8 cellular contexts compared by ENCODE assay signal in the genomic region with DNA sequence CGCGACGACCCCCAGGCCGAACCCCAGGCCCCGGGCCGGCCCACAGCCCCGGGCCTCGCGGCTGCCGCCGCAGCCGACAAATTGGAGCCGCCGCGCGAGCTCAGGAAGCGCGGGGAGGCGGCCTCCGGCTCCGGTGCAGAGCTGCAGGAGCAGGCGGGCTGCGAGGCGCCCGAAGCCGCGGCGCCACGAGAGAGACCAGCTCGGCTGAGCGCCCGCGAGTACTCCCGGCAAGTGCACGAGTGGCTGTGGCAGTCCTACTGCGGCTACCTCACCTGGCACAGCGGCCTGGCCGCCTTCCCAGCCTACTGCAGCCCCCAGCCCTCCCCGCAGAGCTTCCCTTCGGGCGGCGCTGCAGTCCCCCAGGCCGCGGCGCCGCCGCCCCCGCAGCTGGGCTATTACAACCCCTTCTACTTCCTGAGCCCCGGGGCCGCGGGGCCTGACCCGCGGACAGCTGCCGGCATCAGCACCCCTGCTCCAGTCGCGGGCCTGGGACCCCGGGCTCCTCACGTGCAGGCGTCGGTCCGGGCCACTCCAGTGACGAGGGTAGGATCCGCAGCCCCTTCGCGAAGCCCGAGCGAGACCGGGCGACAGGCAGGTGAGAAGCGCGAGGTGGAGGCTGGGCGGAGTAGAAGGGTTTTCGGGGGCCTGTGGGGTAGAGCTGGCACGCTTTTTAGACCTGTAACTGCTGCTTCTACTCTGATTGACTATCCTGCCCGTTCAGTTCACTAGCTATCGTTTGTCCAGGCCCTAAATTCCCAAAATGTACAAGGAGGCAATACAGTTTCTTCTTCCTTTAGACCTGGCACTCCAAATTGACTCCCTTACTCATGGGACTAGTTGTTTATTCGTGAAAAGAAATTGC. TPM values are rescaled to one million over a fixed set of nuclear protein-coding genes. Genes with fewer than 3 reads are reported as not detected.
DNase-seq lines count a peak whose midpoint lies in the region; ATAC-seq, FAIRE-seq and TF ChIP-seq lines count a peak whose summit lies in the region.

No MANE protein-coding gene starts in this region.

- peaks cover 2 to 9% (median 3%) of the 10 kb centered on the region in 3 experiments; a peak in 5 of 7 replicates for H3K36me3 Mint-ChIP-seq in H9 (ENCODE audit: insufficient read depth in 1 of 3, low read depth in 3 of 3)
- no peaks in the 10 kb centered on the region for H3K36me3 Mint-ChIP-seq in activated CD4-positive, alpha-beta T cell treated with anti-CD3 and anti-CD28 coated beads for 36 hours (ENCODE audit: low read depth)

- H3K9ac ChIP-seq in H9 (ENCODE audit: extremely low read depth, insufficient read length, low read length) (peak overlapping the region; percentile 46), HepG2 (ENCODE audit: insufficient read depth, low read depth, low read length) (peak overlapping the region; percentile 89)

- H3K23ac ChIP-seq in H9 (ENCODE audit: insufficient read length, low read depth, low read length), result no peak overlapping the region

- H3K36me3 ChIP-seq in HepG2 (replicated peaks in 1 of 2; ENCODE audit: control insufficient read depth in 1 of 2, insufficient read depth in 2 of 2, low read length in 2 of 2), result peaks cover 2 to 17% of the 10 kb centered on the region in 2 experiments; a peak in 4 of 5 replicates

- no peak overlapping the region for H2AK5ac ChIP-seq in H9 (ENCODE audit: insufficient read length, low read length)

- CTCF ChIA-PET in activated CD4-positive, alpha-beta T cell treated with anti-CD3 and anti-CD28 coated beads for 36 hours (lab: Charles Lee), result interaction anchor here (0.6 kb wide), 1 partner anchor 1281 kb away, joined by 3 read pairs; no protein-coding TSS in a partner anchor
- CTCF ChIA-PET in HepG2 (lab: Yijun Ruan, JAX; ENCODE audit: low intra/inter-chr PET ratio, low total read pairs), result interaction anchor here (1.3 kb wide), 1 partner anchor 16 kb away, joined by 4 read pairs; no protein-coding TSS in a partner anchor

- H4K5ac ChIP-seq in H9 (ENCODE audit: insufficient read length, low read depth, low read length), result no peak overlapping the region

- in situ Hi-C loops in HepG2 (cut with HindIII; ENCODE audit: extremely low pct_ligation_motif_present, low pct_unique_long_range_greater_than_20kb), result no loop called here

- no peaks in the 10 kb centered on the region for H3K27me3 ChIP-seq in H9 (ENCODE audit: insufficient read depth, low read length)
- no peaks in the 10 kb centered on the region; a peak in 1 of 5 replicates for H3K27me3 ChIP-seq in HepG2 (ENCODE audit: control insufficient read depth in 1 of 2, insufficient read depth in 2 of 2, low read length in 2 of 2)

- H4K91ac ChIP-seq in H9 (ENCODE audit: insufficient read length, low read depth, low read length), result no peak overlapping the region

- peaks cover 6% of the 10 kb centered on the region for H3K23me2 ChIP-seq in H9 (ENCODE audit: insufficient read length, low read depth, low read length, poor library complexity, severe bottlenecking)

- no TSS peak for BruUV-seq in HepG2 (replicated peaks; lab: Mats Ljungman, UMichigan)

- no peak overlapping the region for H2BK120ac ChIP-seq in H9 (ENCODE audit: low read depth, low read length, poor library complexity, severe bottlenecking)

- H4K8ac ChIP-seq in H9 (replicated peaks; ENCODE audit: insufficient read length, low read depth, low read length), result no peak overlapping the region

- H3K56ac ChIP-seq in H9 (ENCODE audit: insufficient read length, low read depth, low read length), result no peak overlapping the region

- H3K14ac ChIP-seq in H9 (ENCODE audit: insufficient read depth, low read length), result peak overlapping the region; percentile 55

- no peaks in the 10 kb centered on the region for H4K20me1 ChIP-seq in H9 (ENCODE audit: control insufficient read depth, insufficient read depth, insufficient read length)
- no peaks in the 10 kb centered on the region for H4K20me1 ChIP-seq in HepG2 (ENCODE audit: insufficient read depth, low read length)

- no peaks in the 10 kb centered on the region for H3K4me1 ChIP-seq in H9 (ENCODE audit: insufficient read depth, low read length)
- peaks cover 34% of the 10 kb centered on the region for H3K4me1 ChIP-seq in HepG2 (ENCODE audit: insufficient read depth, low read length)

- H2BK12ac ChIP-seq in H9 (ENCODE audit: insufficient read length, low read depth, low read length), result no peak overlapping the region

- no peak for TF ChIP-seq POLR2A in HepG2 (IDR thresholded peaks at IDR 0.05; ENCODE audit: insufficient read depth in 1 of 2, low read depth in 2 of 2, low read length in 2 of 2)

- no peak for FAIRE-seq in HepG2 (lab: Jason Lieb, UNC)

- H3K79me2 ChIP-seq in H9 (ENCODE audit: insufficient read depth, low read length), result no peaks in the 10 kb centered on the region
- H3K79me2 ChIP-seq in HepG2 (ENCODE audit: insufficient read depth, low read length), result peaks cover 21% of the 10 kb centered on the region

- H3K18ac ChIP-seq in H9 (ENCODE audit: insufficient read length, low read depth, low read length), result peak overlapping the region; percentile 37

- H2BK20ac ChIP-seq in H9 (ENCODE audit: low read depth, low read length, poor library complexity, severe bottlenecking), result no peak overlapping the region

- H3K4me3 Mint-ChIP-seq in H9, result peak overlapping the region; percentile 84 to 86
- peak overlapping the region; percentile 75 for H3K4me3 Mint-ChIP-seq in activated CD4-positive, alpha-beta T cell treated with anti-CD3 and anti-CD28 coated beads for 36 hours

- TF ChIP-seq RAD21 in HepG2 (CRISPR knock-in tag; IDR thresholded peaks at IDR 0.05), result peak; percentile 6; the same call in 1 of the 2 replicates

- POLR2A ChIA-PET in activated CD4-positive, alpha-beta T cell treated with anti-CD3 and anti-CD28 coated beads for 36 hours (lab: Charles Lee), result interaction anchor here (0.8 to 1.6 kb wide), 2 partner anchors 106 to 130 kb away, joined by 3 to 5 read pairs; a partner anchor contains a TSS
- POLR2A ChIA-PET in HepG2 (lab: Yijun Ruan, JAX), result interaction anchor here (0.6 to 3.0 kb wide), 11 partner anchors 8 to 289 kb away, joined by 3 to 12 read pairs (median 3); a partner anchor contains a TSS

- no peaks in the 10 kb centered on the region for H3K27me3 Mint-ChIP-seq in H9 (ENCODE audit: low read depth)
- no peaks in the 10 kb centered on the region for H3K27me3 Mint-ChIP-seq in activated CD4-positive, alpha-beta T cell treated with anti-CD3 and anti-CD28 coated beads for 36 hours

- no peak overlapping the region for H3K27ac ChIP-seq in H9 (ENCODE audit: insufficient read length, low read depth, low read length)
- H3K27ac ChIP-seq in HepG2 (ENCODE audit: extremely low read length, insufficient read depth, low read length), result peak overlapping the region; percentile 93

- H3K27ac Mint-ChIP-seq in H9, result peak overlapping the region in 2 of 3 experiments; percentile 71 to 82; a peak in 2 of 7 replicates
- H3K27ac Mint-ChIP-seq in activated CD4-positive, alpha-beta T cell treated with anti-CD3 and anti-CD28 coated beads for 36 hours, result peak overlapping the region; percentile 66

- no peak overlapping the region for H3T11ph ChIP-seq in H9 (ENCODE audit: low read length)

- no peak overlapping the region for H2AFZ ChIP-seq in H9 (ENCODE audit: low read length)
- peak overlapping the region; percentile 64 for H2AFZ ChIP-seq in HepG2 (ENCODE audit: low read length)

- intact Hi-C loops in activated CD4-positive, alpha-beta T cell treated with anti-CD3 and anti-CD28 coated beads for 36 hours (cut with DNase I, micrococcal nuclease), result loop anchor here (1.0 to 5.0 kb wide), 7 partner anchors 52 to 1278 kb away; a partner anchor contains a TSS
- intact Hi-C loops in HepG2 (cut with micrococcal nuclease; ENCODE audit: unreplicated experiment), result loop anchor here (5.0 kb wide), 2 partner anchors 42 to 107 kb away; a partner anchor contains a TSS

- no peaks in the 10 kb centered on the region for H3K9me3 ChIP-seq in H9 (ENCODE audit: control insufficient read depth, low read depth, low read length)
- H3K9me3 ChIP-seq in HepG2 (ENCODE audit: low read length), result no peaks in the 10 kb centered on the region

- DNase-seq in H9 (peak; percentile 64), LNCaP clone FGC (ENCODE audit: low read depth) (no peak), choroid plexus epithelial cell (ENCODE audit: low read depth) (peak; percentile 30), HepG2 (ENCODE audit: low spot score) (peak; percentile 24), epidermal melanocyte (ENCODE audit: insufficient read length, low spot score) (no peak)
- peak; percentile 62 for DNase-seq in activated CD4-positive, alpha-beta T cell treated with anti-CD3 and anti-CD28 coated beads for 36 hours
- DNase-seq in stimulated activated CD4-positive, alpha-beta T cell treated with anti-CD3 and anti-CD28 coated beads, Interleukin-4, amount 100 ng/mL, for 4 hours, result peak; percentile 26 to 41

- no peak overlapping the region for H2BK15ac ChIP-seq in H9 (ENCODE audit: low read depth, low read length)

- no peaks in the 10 kb centered on the region; a peak in 1 of 5 replicates for H3K9me3 Mint-ChIP-seq in H9
- H3K9me3 Mint-ChIP-seq in activated CD4-positive, alpha-beta T cell treated with anti-CD3 and anti-CD28 coated beads for 36 hours (ENCODE audit: low read depth), result no peaks in the 10 kb centered on the region

- no peak overlapping the region for H3K4ac ChIP-seq in H9 (ENCODE audit: low read depth, low read length)

- no peaks in the 10 kb centered on the region for H3K79me1 ChIP-seq in H9 (ENCODE audit: insufficient read depth, low read depth, low read length, poor library complexity, severe bottlenecking)

- ATAC-seq in activated CD4-positive, alpha-beta T cell treated with anti-CD3 and anti-CD28 coated beads for 36 hours, result peak; percentile 43
- ATAC-seq in HepG2, result peak; percentile 71

- WGBS in H9 (ENCODE audit: extremely low coverage, insufficient read length, low lambda C conversion rate), result no CpG with 5 or more reads among the region's 77 CpGs
- under 1% methylated on average over 47 of the region's 77 CpGs for WGBS in HepG2 (ENCODE audit: low lambda C conversion rate)

- no peak overlapping the region for H2BK5ac ChIP-seq in H9 (ENCODE audit: insufficient read length, low read length)

- TF ChIP-seq CTCF in GM12875 (IDR thresholded peaks at IDR 0.05; ENCODE audit: borderline replicate concordance, insufficient read depth, low read depth, low read length) (no peak), H9 (conservative IDR thresholded peaks at IDR 0.05) (no peak), LNCaP clone FGC (IDR thresholded peaks at IDR 0.05; ENCODE audit: control insufficient read depth, extremely low read depth, insufficient read depth) (no peak), choroid plexus epithelial cell (conservative IDR thresholded peaks at IDR 0.05; ENCODE audit: low read depth, low read length) (no peak), HepG2 (CRISPR knock-in tag; IDR thresholded peaks at IDR 0.05) (peak; percentile 41)

- H3K4me2 ChIP-seq in H9 (ENCODE audit: insufficient read depth, insufficient read length, low read length), result peak overlapping the region; percentile 54
- H3K4me2 ChIP-seq in HepG2 (ENCODE audit: low read depth, low read length), result peak overlapping the region; percentile 93

- H3K4me3 ChIP-seq in GM12875 (ENCODE audit: low read depth, low read length) (peak overlapping the region; percentile 82), LNCaP clone FGC (ENCODE audit: low read depth, low read length) (peak overlapping the region; percentile 67), choroid plexus epithelial cell (ENCODE audit: low read depth, low read length) (peak overlapping the region; percentile 89), HepG2 (replicated peaks in 1 of 3; ENCODE audit: insufficient read depth in 1 of 3, low read depth in 2 of 3, low read length in 3 of 3) (peak overlapping the region; percentile 92 to 99 (median 98))

- peaks cover 10 to 17% of the 10 kb centered on the region in 2 experiments for H3K4me1 Mint-ChIP-seq in H9
- H3K4me1 Mint-ChIP-seq in activated CD4-positive, alpha-beta T cell treated with anti-CD3 and anti-CD28 coated beads for 36 hours, result peaks cover 41% of the 10 kb centered on the region

- TF ChIP-seq EP300 in HepG2 (IDR thresholded peaks at IDR 0.05; ENCODE audit: low read depth in 2 of 2, low read length in 2 of 2) (no peak), HepG2 (CRISPR knock-in tag; IDR thresholded peaks at IDR 0.05; ENCODE audit: borderline replicate concordance) (no peak)

RNA-seq across cellular contexts. Expression of a gene that starts 0.7 kb away (rescaled TPM):
- total RNA-seq in H9 (2021), result 11.0 and 11.7 TPM in 2 replicates
- total RNA-seq in activated CD4-positive, alpha-beta T cell treated with anti-CD3 and anti-CD28 coated beads for 36 hours, result 1 to 10 TPM; 3.3 to 4.1 TPM
- total RNA-seq in HepG2 (2016; rRNA removed; fragmentation: Illumina TruSeq; extraction: Trizol), result 30.5 and 30.6 TPM in 2 replicates
- 3.0 and 3.3 TPM in 2 replicates for total RNA-seq in HepG2 (2016; cell fraction: cytosol; rRNA removed; fragmentation: Illumina TruSeq; extraction: Trizol; ENCODE audit: low read depth)
- total RNA-seq in HepG2 (2016; cell fraction: insoluble cytoplasmic fraction; rRNA removed; fragmentation: Illumina TruSeq; extraction: Trizol), result 29.7 and 31.0 TPM in 2 replicates
- total RNA-seq in HepG2 (2016; cell fraction: membrane; rRNA removed; fragmentation: Illumina TruSeq; extraction: Trizol), result 17.3 and 20.5 TPM in 2 replicates
- 40.8 and 45.3 TPM in 2 replicates for total RNA-seq in HepG2 (2016; cell fraction: nucleus; rRNA removed; fragmentation: Illumina TruSeq; extraction: Trizol)
- 26.8 and 34.3 TPM in 2 replicates for polyA plus RNA-seq in HepG2 (2011; rRNA removed)
- polyA plus RNA-seq in HepG2 (2011; cell fraction: cytosol; rRNA removed), result 10.2 and 16.1 TPM in 2 replicates
- 20.7 and 23.0 TPM in 2 replicates for polyA plus RNA-seq in HepG2 (2011; cell fraction: nucleus; rRNA removed)
- polyA plus RNA-seq in HepG2 (2012), result 26.2 and 26.3 TPM in 2 replicates
- polyA plus RNA-seq in HepG2 (2016; cell fraction: cytosol; fragmentation: Illumina TruSeq; extraction: Trizol; ENCODE audit: low read depth), result 3.3 and 3.4 TPM in 2 replicates
- polyA plus RNA-seq in HepG2 (2016; cell fraction: insoluble cytoplasmic fraction; fragmentation: Illumina TruSeq; extraction: Trizol; ENCODE audit: low read depth), result 34.2 and 34.3 TPM in 2 replicates
- 11.2 and 13.0 TPM in 2 replicates for polyA plus RNA-seq in HepG2 (2016; cell fraction: membrane; fragmentation: Illumina TruSeq; extraction: Trizol; ENCODE audit: low read depth)
- polyA plus RNA-seq in HepG2 (2016; cell fraction: nucleus; fragmentation: Illumina TruSeq; extraction: Trizol; ENCODE audit: insufficient read depth, low read depth), result 62.0 and 64.0 TPM in 2 replicates
- 3.3 and 10.1 TPM in 2 replicates for polyA minus RNA-seq in HepG2 (2011; rRNA and poly(A)+ RNA removed; ENCODE audit: low replicate concordance)
- 26.5 and 26.9 TPM in 2 replicates for polyA minus RNA-seq in HepG2 (2011; cell fraction: cytosol; rRNA and poly(A)+ RNA removed)
- polyA minus RNA-seq in HepG2 (2011; cell fraction: nucleus; rRNA and poly(A)+ RNA removed), result 27.8 and 28.6 TPM in 2 replicates

Comparison
In these comparisons a context has a peak if more than half of its experiments do, and no peak if none do; other contexts are left out.
1. DNase-seq: peak in H9 (single experiment), activated CD4-positive, alpha-beta T cell treated with anti-CD3 and anti-CD28 coated beads for 36 hours (single experiment), choroid plexus epithelial cell (single experiment), HepG2 (single experiment) and stimulated activated CD4-positive, alpha-beta T cell treated with anti-CD3 and anti-CD28 coated beads, Interleukin-4, amount 100 ng/mL, for 4 hours (2 of 2); none in LNCaP clone FGC (single experiment) and epidermal melanocyte (single experiment).
2. Peak in every context shown above with its lines, with median percentiles within 50 percentile points of each other: H3K4me3 ChIP-seq.